In the genomic region with DNA sequence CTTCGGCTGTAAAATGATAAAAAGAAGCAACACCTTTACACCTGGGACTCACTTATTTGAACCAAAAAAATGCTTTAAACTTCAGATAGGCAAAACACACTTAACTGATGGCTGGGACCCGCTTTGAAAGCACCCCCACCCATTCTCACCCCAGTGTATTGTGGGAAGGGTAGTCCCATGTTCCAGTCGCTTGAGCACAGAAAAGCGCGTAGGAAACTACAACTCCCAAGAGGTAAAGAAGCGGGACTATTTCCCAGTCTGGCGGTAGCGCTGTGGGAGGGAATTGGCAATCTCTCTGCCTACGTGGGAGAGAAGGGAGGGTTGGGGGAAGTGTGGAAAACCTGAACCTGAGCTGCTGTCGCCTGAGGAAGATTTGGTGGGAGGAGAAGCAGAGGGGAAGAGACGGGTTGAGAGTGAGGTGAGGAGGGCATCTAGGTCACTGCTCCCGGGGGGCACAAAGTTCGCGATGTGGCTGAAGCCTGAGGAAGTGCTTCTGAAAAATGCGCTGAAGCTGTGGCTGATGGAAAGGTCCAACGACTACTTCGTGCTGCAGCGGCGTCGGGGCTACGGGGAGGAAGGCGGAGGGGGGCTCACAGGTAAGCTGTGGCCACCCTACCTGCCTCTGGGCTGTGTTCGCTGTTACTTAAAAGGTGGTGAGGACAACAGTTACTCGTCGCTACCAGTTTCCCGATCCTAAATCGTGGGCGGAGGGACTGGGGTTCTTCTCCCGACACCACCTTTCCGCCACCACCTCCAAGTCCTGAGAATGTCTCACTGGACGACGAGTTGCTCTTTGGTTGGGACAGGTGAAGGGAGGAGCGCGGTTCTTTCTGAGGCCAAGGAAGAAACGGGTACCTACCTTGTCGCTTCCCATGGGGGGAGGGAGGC, we compare ENCODE assay signal across 8 cellular contexts. TPM values are rescaled to one million over a fixed set of nuclear protein-coding genes. Genes with fewer than 3 reads are reported as not detected.
DNase-seq lines count a peak whose midpoint lies in the region; ATAC-seq and TF ChIP-seq lines count a peak whose summit lies in the region.

A gene (plus strand): TSS at position 286 of the 888 bp plus-strand sequence. CDS start 181 bp downstream, at position 467.

- H3K9ac ChIP-seq in liver (ENCODE audit: low read depth in 1 of 2, low read length in 2 of 2): peak within 1 kb of the TSS; percentile 62 to 80

- TF ChIP-seq CTCF in WERI-Rb-1 (IDR thresholded peaks at IDR 0.05; ENCODE audit: low read depth, low read length) (no peak), liver (IDR thresholded peaks at IDR 0.05; ENCODE audit: low read depth, low read length, missing input control) (no peak)

- no peak within 1 kb of the TSS for H3K27ac ChIP-seq in WERI-Rb-1
- no peak within 1 kb of the TSS for H3K27ac ChIP-seq in effector memory CD4-positive, alpha-beta T cell (ENCODE audit: insufficient read depth, low read length, poor library complexity, severe bottlenecking)
- H3K27ac ChIP-seq in liver (ENCODE audit: low read depth in 1 of 2, low read length in 2 of 2): peak within 1 kb of the TSS; percentile 65 to 79

- H3K36me3 ChIP-seq in WERI-Rb-1: no peaks in the 10 kb centered on the region
- H3K36me3 ChIP-seq in effector memory CD4-positive, alpha-beta T cell (ENCODE audit: control insufficient read depth, insufficient read depth, low read length): no peaks in the 10 kb centered on the region
- no peaks in the 10 kb centered on the region for H3K36me3 ChIP-seq in liver (ENCODE audit: control insufficient read depth in 4 of 4, insufficient read depth in 3 of 4, low read depth in 1 of 4, low read length in 3 of 4)

- H3K27me3 ChIP-seq in WERI-Rb-1 (ENCODE audit: insufficient read depth, low read depth, severe bottlenecking): peaks cover 84% of the 10 kb centered on the region
- H3K27me3 ChIP-seq in effector memory CD4-positive, alpha-beta T cell (replicated peaks; ENCODE audit: control insufficient read depth, insufficient read depth, low read length, poor library complexity, severe bottlenecking): no peaks in the 10 kb centered on the region
- peaks cover 0 to 5% (median 0%) of the 10 kb centered on the region in 4 donors for H3K27me3 ChIP-seq in liver (ENCODE audit: control insufficient read depth in 4 of 4, insufficient read depth in 4 of 4, low read length in 3 of 4)

- peak; percentile 98 for ATAC-seq in HG02642 (IDR thresholded peaks at IDR 0.05; ENCODE audit: poor library complexity, unreplicated experiment)

- DNase-seq in activated T-cell treated with anti-CD3 and anti-CD28 coated beads for 24 hours (ENCODE audit: low read depth): peak; percentile 4
- DNase-seq in activated T-cell treated with anti-CD3 and anti-CD28 coated beads for 4 hours: no peak
- peak; percentile 60 for DNase-seq in NCI-H1436 treated with DMSO at 0.1 percent for 48 hours (lab: John Stamatoyannopoulos, UW)
- peak; percentile 11 for DNase-seq in WERI-Rb-1
- peak in 2 of 3 donors; percentile 0 for DNase-seq in effector memory CD4-positive, alpha-beta T cell
- peak; percentile 0 for DNase-seq in stimulated activated CD8-positive, alpha-beta memory T cell treated with anti-CD3 and anti-CD28 coated beads, Interleukin-15, amount 100 ng/mL, for 4 hours (ENCODE audit: low read depth in 2 of 2)

- peak in 1 of 2 donors; percentile 6 for TF ChIP-seq RAD21 in liver (IDR thresholded peaks at IDR 0.05)

- no peaks in the 10 kb centered on the region for H3K4me1 ChIP-seq in effector memory CD4-positive, alpha-beta T cell (ENCODE audit: control insufficient read depth, insufficient read depth, low read length, poor library complexity, severe bottlenecking)
- H3K4me1 ChIP-seq in liver (ENCODE audit: control insufficient read depth in 4 of 4, insufficient read depth in 4 of 4, low read length in 3 of 4): peaks cover 0 to 11% (median 0%) of the 10 kb centered on the region in 4 donors

- no peak within 1 kb of the TSS for H3K4me3 ChIP-seq in WERI-Rb-1 (ENCODE audit: low read depth, low read length)
- H3K4me3 ChIP-seq in effector memory CD4-positive, alpha-beta T cell (ENCODE audit: insufficient read depth, low read depth, low read length, poor library complexity, severe bottlenecking): peak within 1 kb of the TSS; percentile 48
- peak within 1 kb of the TSS; percentile 59 to 78 (median 76) for H3K4me3 ChIP-seq in liver (ENCODE audit: low read depth in 1 of 3, low read length in 3 of 3)

- H3K9me3 ChIP-seq in WERI-Rb-1 (ENCODE audit: severe bottlenecking) (no peaks in the 10 kb centered on the region), liver (ENCODE audit: control insufficient read depth in 4 of 4, low read length in 3 of 4) (no peaks in the 10 kb centered on the region)
- no peaks in the 10 kb centered on the region for H3K9me3 ChIP-seq in effector memory CD4-positive, alpha-beta T cell (ENCODE audit: control insufficient read depth, low read length)

- under 1% methylated on average over 36 of the region's 36 CpGs for WGBS in liver

TF ChIP-seq in liver, 16 proteins besides CTCF, POLR2A, EP300 and RAD21:
- TF ChIP-seq HNF4A (conservative IDR thresholded peaks at IDR 0.05) (peak; percentile 35 to 36), RXRA (IDR thresholded peaks at IDR 0.05) (peak; percentile 56 to 74), TAF1 (conservative IDR thresholded peaks at IDR 0.05) (no peak), EGR1 (IDR thresholded peaks at IDR 0.05; ENCODE audit: low read depth in 2 of 2) (no peak), HNF4G (IDR thresholded peaks at IDR 0.05) (no peak), NR2F2 (IDR thresholded peaks at IDR 0.05) (peak; percentile 29), FOXA2 (IDR thresholded peaks at IDR 0.05) (no peak), JUND (IDR thresholded peaks at IDR 0.05) (no peak), YY1 (IDR thresholded peaks at IDR 0.05) (peak; percentile 54), GABPA (IDR thresholded peaks at IDR 0.05 in 1 of 2, conservative IDR thresholded peaks at IDR 0.05 in 1 of 2) (no peak), FOXA1 (IDR thresholded peaks at IDR 0.05) (no peak), SP1 (IDR thresholded peaks at IDR 0.05) (peak; percentile 41)
- TF ChIP-seq, protein P1, sequence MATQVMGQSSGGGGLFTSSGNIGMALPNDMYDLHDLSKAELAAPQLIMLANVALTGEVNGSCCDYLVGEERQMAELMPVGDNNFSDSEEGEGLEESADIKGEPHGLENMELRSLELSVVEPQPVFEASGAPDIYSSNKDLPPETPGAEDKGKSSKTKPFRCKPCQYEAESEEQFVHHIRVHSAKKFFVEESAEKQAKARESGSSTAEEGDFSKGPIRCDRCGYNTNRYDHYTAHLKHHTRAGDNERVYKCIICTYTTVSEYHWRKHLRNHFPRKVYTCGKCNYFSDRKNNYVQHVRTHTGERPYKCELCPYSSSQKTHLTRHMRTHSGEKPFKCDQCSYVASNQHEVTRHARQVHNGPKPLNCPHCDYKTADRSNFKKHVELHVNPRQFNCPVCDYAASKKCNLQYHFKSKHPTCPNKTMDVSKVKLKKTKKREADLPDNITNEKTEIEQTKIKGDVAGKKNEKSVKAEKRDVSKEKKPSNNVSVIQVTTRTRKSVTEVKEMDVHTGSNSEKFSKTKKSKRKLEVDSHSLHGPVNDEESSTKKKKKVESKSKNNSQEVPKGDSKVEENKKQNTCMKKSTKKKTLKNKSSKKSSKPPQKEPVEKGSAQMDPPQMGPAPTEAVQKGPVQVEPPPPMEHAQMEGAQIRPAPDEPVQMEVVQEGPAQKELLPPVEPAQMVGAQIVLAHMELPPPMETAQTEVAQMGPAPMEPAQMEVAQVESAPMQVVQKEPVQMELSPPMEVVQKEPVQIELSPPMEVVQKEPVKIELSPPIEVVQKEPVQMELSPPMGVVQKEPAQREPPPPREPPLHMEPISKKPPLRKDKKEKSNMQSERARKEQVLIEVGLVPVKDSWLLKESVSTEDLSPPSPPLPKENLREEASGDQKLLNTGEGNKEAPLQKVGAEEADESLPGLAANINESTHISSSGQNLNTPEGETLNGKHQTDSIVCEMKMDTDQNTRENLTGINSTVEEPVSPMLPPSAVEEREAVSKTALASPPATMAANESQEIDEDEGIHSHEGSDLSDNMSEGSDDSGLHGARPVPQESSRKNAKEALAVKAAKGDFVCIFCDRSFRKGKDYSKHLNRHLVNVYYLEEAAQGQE (IDR thresholded peaks at IDR 0.05): no peak
- TF ChIP-seq, protein P2, sequence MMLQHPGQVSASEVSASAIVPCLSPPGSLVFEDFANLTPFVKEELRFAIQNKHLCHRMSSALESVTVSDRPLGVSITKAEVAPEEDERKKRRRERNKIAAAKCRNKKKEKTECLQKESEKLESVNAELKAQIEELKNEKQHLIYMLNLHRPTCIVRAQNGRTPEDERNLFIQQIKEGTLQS (IDR thresholded peaks at IDR 0.05): no peak
- TF ChIP-seq, protein P3, sequence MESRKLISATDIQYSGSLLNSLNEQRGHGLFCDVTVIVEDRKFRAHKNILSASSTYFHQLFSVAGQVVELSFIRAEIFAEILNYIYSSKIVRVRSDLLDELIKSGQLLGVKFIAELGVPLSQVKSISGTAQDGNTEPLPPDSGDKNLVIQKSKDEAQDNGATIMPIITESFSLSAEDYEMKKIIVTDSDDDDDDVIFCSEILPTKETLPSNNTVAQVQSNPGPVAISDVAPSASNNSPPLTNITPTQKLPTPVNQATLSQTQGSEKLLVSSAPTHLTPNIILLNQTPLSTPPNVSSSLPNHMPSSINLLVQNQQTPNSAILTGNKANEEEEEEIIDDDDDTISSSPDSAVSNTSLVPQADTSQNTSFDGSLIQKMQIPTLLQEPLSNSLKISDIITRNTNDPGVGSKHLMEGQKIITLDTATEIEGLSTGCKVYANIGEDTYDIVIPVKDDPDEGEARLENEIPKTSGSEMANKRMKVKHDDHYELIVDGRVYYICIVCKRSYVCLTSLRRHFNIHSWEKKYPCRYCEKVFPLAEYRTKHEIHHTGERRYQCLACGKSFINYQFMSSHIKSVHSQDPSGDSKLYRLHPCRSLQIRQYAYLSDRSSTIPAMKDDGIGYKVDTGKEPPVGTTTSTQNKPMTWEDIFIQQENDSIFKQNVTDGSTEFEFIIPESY (IDR thresholded peaks at IDR 0.05): peak; percentile 21
- TF ChIP-seq, protein P4, sequence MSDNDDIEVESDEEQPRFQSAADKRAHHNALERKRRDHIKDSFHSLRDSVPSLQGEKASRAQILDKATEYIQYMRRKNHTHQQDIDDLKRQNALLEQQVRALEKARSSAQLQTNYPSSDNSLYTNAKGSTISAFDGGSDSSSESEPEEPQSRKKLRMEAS (IDR thresholded peaks at IDR 0.05): peak; percentile 27

RNA-seq across cellular contexts. Expression of the gene that starts here (rescaled TPM):
- 10 to 100 TPM in 1 of 2 donors, 1 to 10 TPM in 1; 5.6 to 12.1 TPM for total RNA-seq in liver
- polyA plus RNA-seq in liver: 1 to 10 TPM; 3.7 to 3.9 TPM

Comparison
In these comparisons a context has a peak if more than half of its experiments do, and no peak if none do; other contexts are left out.
1. H3K27ac ChIP-seq: peak in liver (2 of 2); none in WERI-Rb-1 (single experiment) and effector memory CD4-positive, alpha-beta T cell (single experiment).